1 cellular context compared by ENCODE assay signal in the genomic region with DNA sequence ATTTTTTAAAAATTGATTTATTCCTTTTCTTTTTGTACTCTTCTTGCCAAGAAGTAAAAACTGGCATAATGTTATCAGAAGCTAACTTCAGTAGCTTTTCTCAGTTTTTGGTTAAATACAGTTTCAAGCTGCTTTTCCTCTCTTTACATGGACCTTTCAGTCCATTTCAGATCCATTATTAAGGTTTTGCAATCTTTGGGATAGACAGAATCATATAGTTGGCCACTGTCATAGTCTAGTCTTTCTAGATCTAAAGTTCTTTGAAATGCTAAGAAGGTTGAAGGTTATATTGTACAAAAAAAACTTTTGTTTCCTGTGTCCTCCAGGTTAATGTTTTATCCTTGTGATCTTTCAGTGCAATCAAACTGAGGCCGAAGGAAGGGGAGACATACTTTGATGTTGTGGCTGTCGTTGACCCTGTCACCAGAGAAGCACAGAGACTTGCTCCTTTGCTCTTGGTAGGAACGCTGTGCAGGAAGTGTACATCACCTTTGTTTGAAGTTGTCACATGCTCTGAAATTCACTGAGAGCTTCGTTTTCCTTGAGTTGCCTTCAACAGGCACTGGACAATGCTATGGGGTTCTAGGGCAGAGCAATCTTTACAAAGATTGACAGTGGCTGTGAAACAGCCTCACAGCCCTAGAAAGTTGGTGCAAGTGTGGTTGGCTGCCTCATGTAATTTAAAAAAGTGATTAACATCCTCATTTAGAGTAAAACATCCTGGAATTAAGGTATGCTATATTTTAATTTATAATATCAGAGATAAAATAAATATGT.
TF ChIP-seq lines count a peak whose summit lies in the region.

No MANE protein-coding gene starts in this region.

TF ChIP-seq in HepG2, 621 proteins besides CTCF, POLR2A, EP300 and RAD21 (continued from another document and continues in another):
- TF ChIP-seq, protein P1, sequence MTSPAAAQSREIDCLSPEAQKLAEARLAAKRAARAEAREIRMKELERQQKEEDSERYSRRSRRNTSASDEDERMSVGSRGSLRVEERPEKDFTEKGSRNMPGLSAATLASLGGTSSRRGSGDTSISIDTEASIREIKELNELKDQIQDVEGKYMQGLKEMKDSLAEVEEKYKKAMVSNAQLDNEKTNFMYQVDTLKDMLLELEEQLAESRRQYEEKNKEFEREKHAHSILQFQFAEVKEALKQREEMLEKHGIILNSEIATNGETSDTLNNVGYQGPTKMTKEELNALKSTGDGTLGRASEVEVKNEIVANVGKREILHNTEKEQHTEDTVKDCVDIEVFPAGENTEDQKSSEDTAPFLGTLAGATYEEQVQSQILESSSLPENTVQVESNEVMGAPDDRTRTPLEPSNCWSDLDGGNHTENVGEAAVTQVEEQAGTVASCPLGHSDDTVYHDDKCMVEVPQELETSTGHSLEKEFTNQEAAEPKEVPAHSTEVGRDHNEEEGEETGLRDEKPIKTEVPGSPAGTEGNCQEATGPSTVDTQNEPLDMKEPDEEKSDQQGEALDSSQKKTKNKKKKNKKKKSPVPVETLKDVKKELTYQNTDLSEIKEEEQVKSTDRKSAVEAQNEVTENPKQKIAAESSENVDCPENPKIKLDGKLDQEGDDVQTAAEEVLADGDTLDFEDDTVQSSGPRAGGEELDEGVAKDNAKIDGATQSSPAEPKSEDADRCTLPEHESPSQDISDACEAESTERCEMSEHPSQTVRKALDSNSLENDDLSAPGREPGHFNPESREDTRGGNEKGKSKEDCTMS (CRISPR knock-in tag; conservative IDR thresholded peaks at IDR 0.05), result no peak
- TF ChIP-seq, protein P2, sequence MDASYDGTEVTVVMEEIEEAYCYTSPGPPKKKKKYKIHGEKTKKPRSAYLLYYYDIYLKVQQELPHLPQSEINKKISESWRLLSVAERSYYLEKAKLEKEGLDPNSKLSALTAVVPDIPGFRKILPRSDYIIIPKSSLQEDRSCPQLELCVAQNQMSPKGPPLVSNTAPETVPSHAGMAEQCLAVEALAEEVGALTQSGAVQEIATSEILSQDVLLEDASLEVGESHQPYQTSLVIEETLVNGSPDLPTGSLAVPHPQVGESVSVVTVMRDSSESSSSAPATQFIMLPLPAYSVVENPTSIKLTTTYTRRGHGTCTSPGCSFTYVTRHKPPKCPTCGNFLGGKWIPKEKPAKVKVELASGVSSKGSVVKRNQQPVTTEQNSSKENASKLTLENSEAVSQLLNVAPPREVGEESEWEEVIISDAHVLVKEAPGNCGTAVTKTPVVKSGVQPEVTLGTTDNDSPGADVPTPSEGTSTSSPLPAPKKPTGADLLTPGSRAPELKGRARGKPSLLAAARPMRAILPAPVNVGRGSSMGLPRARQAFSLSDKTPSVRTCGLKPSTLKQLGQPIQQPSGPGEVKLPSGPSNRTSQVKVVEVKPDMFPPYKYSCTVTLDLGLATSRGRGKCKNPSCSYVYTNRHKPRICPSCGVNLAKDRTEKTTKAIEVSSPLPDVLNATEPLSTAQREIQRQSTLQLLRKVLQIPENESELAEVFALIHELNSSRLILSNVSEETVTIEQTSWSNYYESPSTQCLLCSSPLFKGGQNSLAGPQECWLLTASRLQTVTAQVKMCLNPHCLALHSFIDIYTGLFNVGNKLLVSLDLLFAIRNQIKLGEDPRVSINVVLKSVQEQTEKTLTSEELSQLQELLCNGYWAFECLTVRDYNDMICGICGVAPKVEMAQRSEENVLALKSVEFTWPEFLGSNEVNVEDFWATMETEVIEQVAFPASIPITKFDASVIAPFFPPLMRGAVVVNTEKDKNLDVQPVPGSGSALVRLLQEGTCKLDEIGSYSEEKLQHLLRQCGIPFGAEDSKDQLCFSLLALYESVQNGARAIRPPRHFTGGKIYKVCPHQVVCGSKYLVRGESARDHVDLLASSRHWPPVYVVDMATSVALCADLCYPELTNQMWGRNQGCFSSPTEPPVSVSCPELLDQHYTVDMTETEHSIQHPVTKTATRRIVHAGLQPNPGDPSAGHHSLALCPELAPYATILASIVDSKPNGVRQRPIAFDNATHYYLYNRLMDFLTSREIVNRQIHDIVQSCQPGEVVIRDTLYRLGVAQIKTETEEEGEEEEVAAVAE (CRISPR knock-in tag; IDR thresholded peaks at IDR 0.05; ENCODE audit: borderline replicate concordance), result peak; percentile 82; the same call in 1 of the 2 replicates
- TF ChIP-seq ZNF572 (CRISPR knock-in tag; IDR thresholded peaks at IDR 0.05) (no peak), ZKSCAN1 (IDR thresholded peaks at IDR 0.05; ENCODE audit: low read length) (no peak), ZNF230 (CRISPR knock-in tag; IDR thresholded peaks at IDR 0.05) (no peak), ZNF605 (CRISPR knock-in tag; IDR thresholded peaks at IDR 0.05) (peak; percentile 75; the same call in 1 of the 2 replicates), EED (CRISPR knock-in tag; IDR thresholded peaks at IDR 0.05) (no peak), ETV5 (CRISPR knock-in tag; IDR thresholded peaks at IDR 0.05; ENCODE audit: borderline replicate concordance) (peak; percentile 100), ZNF607 (CRISPR knock-in tag; IDR thresholded peaks at IDR 0.05; ENCODE audit: borderline replicate concordance) (no peak), RBM39 (IDR thresholded peaks at IDR 0.05; ENCODE audit: low read depth, low read length, poor library complexity, severe bottlenecking) (no peak), ZKSCAN8 (CRISPR knock-in tag; IDR thresholded peaks at IDR 0.05; ENCODE audit: borderline replicate concordance) (peak; percentile 97), ZMYM4 (CRISPR knock-in tag; IDR thresholded peaks at IDR 0.05) (peak; percentile 92), ZNF720 (CRISPR knock-in tag; IDR thresholded peaks at IDR 0.05) (no peak), ZNF547 (CRISPR knock-in tag; IDR thresholded peaks at IDR 0.05) (peak; percentile 32; the same call in 1 of the 2 replicates), TARDBP (CRISPR knock-in tag; IDR thresholded peaks at IDR 0.05) (peak; percentile 100), NR2F1 (CRISPR knock-in tag; IDR thresholded peaks at IDR 0.05) (peak; percentile 91 to 94), MXD4 (CRISPR knock-in tag; IDR thresholded peaks at IDR 0.05) (peak; percentile 76; the same call in 1 of the 2 replicates), ZNF879 (CRISPR knock-in tag; IDR thresholded peaks at IDR 0.05) (no peak), MED1 (CRISPR knock-in tag; IDR thresholded peaks at IDR 0.05) (peak; percentile 100), ZNF354B (CRISPR knock-in tag; IDR thresholded peaks at IDR 0.05) (no peak)
- TF ChIP-seq, protein P3, sequence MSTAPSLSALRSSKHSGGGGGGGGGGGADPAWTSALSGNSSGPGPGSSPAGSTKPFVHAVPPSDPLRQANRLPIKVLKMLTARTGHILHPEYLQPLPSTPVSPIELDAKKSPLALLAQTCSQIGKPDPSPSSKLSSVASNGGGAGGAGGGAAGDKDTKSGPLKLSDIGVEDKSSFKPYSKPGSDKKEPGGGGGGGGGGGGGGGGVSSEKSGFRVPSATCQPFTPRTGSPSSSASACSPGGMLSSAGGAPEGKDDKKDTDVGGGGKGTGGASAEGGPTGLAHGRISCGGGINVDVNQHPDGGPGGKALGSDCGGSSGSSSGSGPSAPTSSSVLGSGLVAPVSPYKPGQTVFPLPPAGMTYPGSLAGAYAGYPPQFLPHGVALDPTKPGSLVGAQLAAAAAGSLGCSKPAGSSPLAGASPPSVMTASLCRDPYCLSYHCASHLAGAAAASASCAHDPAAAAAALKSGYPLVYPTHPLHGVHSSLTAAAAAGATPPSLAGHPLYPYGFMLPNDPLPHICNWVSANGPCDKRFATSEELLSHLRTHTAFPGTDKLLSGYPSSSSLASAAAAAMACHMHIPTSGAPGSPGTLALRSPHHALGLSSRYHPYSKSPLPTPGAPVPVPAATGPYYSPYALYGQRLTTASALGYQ (CRISPR knock-in tag; IDR thresholded peaks at IDR 0.05), result peak; percentile 96; the same call in 1 of the 2 replicates
- TF ChIP-seq, protein P4, sequence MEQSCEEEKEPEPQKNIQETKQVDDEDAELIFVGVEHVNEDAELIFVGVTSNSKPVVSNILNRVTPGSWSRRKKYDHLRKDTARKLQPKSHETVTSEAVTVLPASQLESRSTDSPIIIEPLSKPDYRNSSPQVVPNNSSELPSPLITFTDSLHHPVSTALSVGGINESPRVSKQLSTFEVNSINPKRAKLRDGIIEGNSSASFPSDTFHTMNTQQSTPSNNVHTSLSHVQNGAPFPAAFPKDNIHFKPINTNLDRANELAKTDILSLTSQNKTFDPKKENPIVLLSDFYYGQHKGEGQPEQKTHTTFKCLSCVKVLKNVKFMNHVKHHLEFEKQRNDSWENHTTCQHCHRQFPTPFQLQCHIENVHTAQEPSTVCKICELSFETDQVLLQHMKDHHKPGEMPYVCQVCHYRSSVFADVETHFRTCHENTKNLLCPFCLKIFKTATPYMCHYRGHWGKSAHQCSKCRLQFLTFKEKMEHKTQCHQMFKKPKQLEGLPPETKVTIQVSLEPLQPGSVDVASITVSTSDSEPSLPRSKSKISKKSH (CRISPR knock-in tag; IDR thresholded peaks at IDR 0.05; ENCODE audit: borderline replicate concordance), result no peak
- TF ChIP-seq, protein P5, sequence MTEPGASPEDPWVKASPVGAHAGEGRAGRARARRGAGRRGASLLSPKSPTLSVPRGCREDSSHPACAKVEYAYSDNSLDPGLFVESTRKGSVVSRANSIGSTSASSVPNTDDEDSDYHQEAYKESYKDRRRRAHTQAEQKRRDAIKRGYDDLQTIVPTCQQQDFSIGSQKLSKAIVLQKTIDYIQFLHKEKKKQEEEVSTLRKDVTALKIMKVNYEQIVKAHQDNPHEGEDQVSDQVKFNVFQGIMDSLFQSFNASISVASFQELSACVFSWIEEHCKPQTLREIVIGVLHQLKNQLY (CRISPR knock-in tag; IDR thresholded peaks at IDR 0.05), result peak; percentile 98
- TF ChIP-seq, protein P6, sequence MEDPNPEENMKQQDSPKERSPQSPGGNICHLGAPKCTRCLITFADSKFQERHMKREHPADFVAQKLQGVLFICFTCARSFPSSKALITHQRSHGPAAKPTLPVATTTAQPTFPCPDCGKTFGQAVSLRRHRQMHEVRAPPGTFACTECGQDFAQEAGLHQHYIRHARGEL (CRISPR knock-in tag; IDR thresholded peaks at IDR 0.05), result no peak
- TF ChIP-seq, protein P7, sequence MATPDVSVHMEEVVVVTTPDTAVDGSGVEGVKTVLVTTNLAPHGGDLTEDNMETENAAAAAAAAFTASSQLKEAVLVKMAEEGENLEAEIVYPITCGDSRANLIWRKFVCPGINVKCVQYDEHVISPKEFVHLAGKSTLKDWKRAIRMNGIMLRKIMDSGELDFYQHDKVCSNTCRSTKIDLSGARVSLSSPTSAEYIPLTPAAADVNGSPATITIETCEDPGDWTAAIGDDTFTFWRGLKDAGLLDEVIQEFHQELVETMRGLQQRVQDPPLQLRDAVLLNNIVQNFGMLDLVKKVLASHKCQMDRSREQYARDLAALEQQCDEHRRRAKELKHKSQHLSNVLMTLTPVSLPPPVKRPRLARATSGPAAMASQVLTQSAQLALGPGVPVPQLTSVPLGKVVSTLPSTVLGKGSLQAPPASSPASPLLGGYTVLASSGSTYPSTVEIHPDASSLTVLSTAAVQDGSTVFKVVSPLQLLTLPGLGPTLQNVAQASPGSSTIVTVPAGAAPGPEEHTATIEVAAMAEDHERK (CRISPR knock-in tag; IDR thresholded peaks at IDR 0.05; ENCODE audit: low read depth), result no peak
- TF ChIP-seq, protein P8, sequence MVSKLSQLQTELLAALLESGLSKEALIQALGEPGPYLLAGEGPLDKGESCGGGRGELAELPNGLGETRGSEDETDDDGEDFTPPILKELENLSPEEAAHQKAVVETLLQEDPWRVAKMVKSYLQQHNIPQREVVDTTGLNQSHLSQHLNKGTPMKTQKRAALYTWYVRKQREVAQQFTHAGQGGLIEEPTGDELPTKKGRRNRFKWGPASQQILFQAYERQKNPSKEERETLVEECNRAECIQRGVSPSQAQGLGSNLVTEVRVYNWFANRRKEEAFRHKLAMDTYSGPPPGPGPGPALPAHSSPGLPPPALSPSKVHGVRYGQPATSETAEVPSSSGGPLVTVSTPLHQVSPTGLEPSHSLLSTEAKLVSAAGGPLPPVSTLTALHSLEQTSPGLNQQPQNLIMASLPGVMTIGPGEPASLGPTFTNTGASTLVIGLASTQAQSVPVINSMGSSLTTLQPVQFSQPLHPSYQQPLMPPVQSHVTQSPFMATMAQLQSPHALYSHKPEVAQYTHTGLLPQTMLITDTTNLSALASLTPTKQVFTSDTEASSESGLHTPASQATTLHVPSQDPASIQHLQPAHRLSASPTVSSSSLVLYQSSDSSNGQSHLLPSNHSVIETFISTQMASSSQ (IDR thresholded peaks at IDR 0.05; ENCODE audit: low read depth), result peak; percentile 100
- TF ChIP-seq, protein P8 (CRISPR knock-in tag; IDR thresholded peaks at IDR 0.05; ENCODE audit: borderline replicate concordance), result peak; percentile 100
- TF ChIP-seq, protein P9, sequence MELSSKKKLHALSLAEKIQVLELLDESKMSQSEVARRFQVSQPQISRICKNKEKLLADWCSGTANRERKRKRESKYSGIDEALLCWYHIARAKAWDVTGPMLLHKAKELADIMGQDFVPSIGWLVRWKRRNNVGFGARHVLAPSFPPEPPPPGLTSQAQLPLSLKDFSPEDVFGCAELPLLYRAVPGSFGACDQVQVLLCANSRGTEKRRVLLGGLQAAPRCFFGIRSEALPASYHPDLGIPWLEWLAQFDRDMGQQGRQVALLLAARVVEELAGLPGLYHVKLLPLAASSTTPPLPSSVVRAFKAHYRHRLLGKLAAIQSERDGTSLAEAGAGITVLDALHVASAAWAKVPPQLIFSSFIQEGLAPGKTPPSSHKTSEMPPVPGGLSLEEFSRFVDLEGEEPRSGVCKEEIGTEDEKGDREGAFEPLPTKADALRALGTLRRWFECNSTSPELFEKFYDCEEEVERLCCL (CRISPR knock-in tag; IDR thresholded peaks at IDR 0.05; ENCODE audit: borderline replicate concordance), result 0 out of 2 replicates have a peak, but pooled peaks have one; percentile 47
- TF ChIP-seq, protein P10, sequence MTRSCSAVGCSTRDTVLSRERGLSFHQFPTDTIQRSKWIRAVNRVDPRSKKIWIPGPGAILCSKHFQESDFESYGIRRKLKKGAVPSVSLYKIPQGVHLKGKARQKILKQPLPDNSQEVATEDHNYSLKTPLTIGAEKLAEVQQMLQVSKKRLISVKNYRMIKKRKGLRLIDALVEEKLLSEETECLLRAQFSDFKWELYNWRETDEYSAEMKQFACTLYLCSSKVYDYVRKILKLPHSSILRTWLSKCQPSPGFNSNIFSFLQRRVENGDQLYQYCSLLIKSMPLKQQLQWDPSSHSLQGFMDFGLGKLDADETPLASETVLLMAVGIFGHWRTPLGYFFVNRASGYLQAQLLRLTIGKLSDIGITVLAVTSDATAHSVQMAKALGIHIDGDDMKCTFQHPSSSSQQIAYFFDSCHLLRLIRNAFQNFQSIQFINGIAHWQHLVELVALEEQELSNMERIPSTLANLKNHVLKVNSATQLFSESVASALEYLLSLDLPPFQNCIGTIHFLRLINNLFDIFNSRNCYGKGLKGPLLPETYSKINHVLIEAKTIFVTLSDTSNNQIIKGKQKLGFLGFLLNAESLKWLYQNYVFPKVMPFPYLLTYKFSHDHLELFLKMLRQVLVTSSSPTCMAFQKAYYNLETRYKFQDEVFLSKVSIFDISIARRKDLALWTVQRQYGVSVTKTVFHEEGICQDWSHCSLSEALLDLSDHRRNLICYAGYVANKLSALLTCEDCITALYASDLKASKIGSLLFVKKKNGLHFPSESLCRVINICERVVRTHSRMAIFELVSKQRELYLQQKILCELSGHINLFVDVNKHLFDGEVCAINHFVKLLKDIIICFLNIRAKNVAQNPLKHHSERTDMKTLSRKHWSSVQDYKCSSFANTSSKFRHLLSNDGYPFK (CRISPR knock-in tag; IDR thresholded peaks at IDR 0.05; ENCODE audit: borderline replicate concordance), result no peak
